ENCODE assay signal across 15 cellular contexts in the genomic region with DNA sequence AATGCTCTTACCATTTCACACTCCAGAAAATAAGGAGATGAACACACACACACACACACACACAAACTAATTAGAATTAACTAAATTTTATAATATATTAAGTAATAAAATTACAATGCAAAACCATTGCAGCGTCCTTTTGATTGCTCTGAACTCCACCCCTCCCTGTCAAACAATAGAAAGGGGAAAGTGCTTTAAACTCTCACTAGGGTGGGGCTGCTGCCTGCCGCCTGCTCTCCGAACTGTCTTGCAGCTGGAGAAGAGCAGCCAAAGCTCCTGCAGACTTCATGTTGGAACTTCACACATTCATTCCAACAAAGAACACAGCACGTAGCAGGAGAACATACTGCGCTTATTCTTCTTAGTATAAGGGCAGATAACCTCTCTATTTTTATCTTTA.
A peak's percentile ranks its signal among the peaks of the same experiment; 100 is the strongest.
DNase-seq lines count a peak whose midpoint lies in the region; ATAC-seq and TF ChIP-seq lines count a peak whose summit lies in the region.
"Had no signal": no experiment of that assay in that cellular context is flagged by ENCODE, and none has a peak within 500 bp of the region (broad histone marks: within the 10 kb centered on the region; RNA-seq: fewer than 3 reads in every experiment).

No MANE protein-coding gene starts in this region.

- no peak overlapping the region for H3K9ac ChIP-seq in smooth muscle cell (ENCODE audit: low read depth)
- H3K9ac ChIP-seq: KMS-11 had no signal

- DNase-seq in GM12865 (ENCODE audit: low read depth), result peak; percentile 27
- DNase-seq in HL-60 (ENCODE audit: low read depth in 1 of 2, low spot score in 1 of 2), result no peak
- no peak for DNase-seq in smooth muscle cell (lab: John Stamatoyannopoulos, UW; ENCODE audit: unreplicated experiment)
- no peak for DNase-seq in glutamatergic neuron
- no peak for DNase-seq in activated CD8-positive, alpha-beta memory T cell treated with anti-CD3 and anti-CD28 coated beads, Interleukin-2, amount 50 U/mL, for 4 hours
- DNase-seq in left lobe of liver (ENCODE audit: low spot score), result no peak
- DNase-seq: activated effector memory CD4-positive, alpha-beta T cell treated with Interleukin-2 at 50 U/mL for 16 hours; Caco-2; stimulated activated CD4-positive, alpha-beta T cell treated with anti-CD3 and anti-CD28 coated beads, Interleukin-4, amount 100 ng/mL, for 4 hours had no signal

- H3K4me3 Mint-ChIP-seq in dendritic cell treated with granulocyte-macrophage colony-stimulating factor and Interleukin-4, amounts not matched to agents 40 ng/mL and 50 ng/mL, for 4 days, result no peak overlapping the region
- H3K4me3 Mint-ChIP-seq in glutamatergic neuron (ENCODE audit: unreplicated experiment), result no peak overlapping the region

- H3K27me3 ChIP-seq in HL-60 (ENCODE audit: insufficient read depth, poor library complexity, severe bottlenecking) (no peaks in the 10 kb centered on the region), smooth muscle cell (ENCODE audit: low read depth) (no peaks in the 10 kb centered on the region)
- H3K27me3 ChIP-seq: cardiac muscle cell, esophagus muscularis mucosa, tibial nerve had no signal

- H2AFZ ChIP-seq in smooth muscle cell (ENCODE audit: low read depth), result no peak overlapping the region

- H3K4me2 ChIP-seq in smooth muscle cell, result no peak overlapping the region
- H3K4me2 ChIP-seq: KMS-11 had no signal

- no peaks in the 10 kb centered on the region for H3K9me3 ChIP-seq in smooth muscle cell (replicated peaks; ENCODE audit: low read depth)
- H3K9me3 ChIP-seq: Caco-2, esophagus muscularis mucosa, tibial nerve had no signal

- no peaks in the 10 kb centered on the region for H3K36me3 ChIP-seq in smooth muscle cell (ENCODE audit: low read depth)
- H3K36me3 ChIP-seq: cardiac muscle cell, esophagus muscularis mucosa, tibial nerve had no signal

- TF ChIP-seq CTCF in GM12865 (IDR thresholded peaks at IDR 0.05; ENCODE audit: insufficient read depth, low read depth, low read length, missing control alignments) (no peak), HL-60 (IDR thresholded peaks at IDR 0.05; ENCODE audit: insufficient read depth, low read length) (no peak), smooth muscle cell (IDR thresholded peaks at IDR 0.05; ENCODE audit: borderline replicate concordance, insufficient read depth, poor library complexity, severe bottlenecking) (no peak), glutamatergic neuron (IDR thresholded peaks at IDR 0.05; ENCODE audit: partially characterized antibody, unreplicated experiment) (no peak)

- no peaks in the 10 kb centered on the region for H4K20me1 ChIP-seq in smooth muscle cell (ENCODE audit: low read depth)

- no peaks in the 10 kb centered on the region for H3F3A ChIP-seq in smooth muscle cell (ENCODE audit: low read depth)

- H3K4me3 ChIP-seq in GM12865 (ENCODE audit: low read depth, low read length), result no peak overlapping the region
- no peak overlapping the region for H3K4me3 ChIP-seq in HL-60 (replicated peaks; ENCODE audit: insufficient read depth, low read length)
- no peak overlapping the region for H3K4me3 ChIP-seq in smooth muscle cell
- H3K4me3 ChIP-seq: cardiac muscle cell, esophagus muscularis mucosa, tibial nerve had no signal

- intact Hi-C loops in dendritic cell treated with granulocyte-macrophage colony-stimulating factor and Interleukin-4, amounts not matched to agents 40 ng/mL and 50 ng/mL, for 4 days (cut with micrococcal nuclease), result no loop called here

- peaks cover 71% of the 10 kb centered on the region for H3K4me1 Mint-ChIP-seq in dendritic cell treated with granulocyte-macrophage colony-stimulating factor and Interleukin-4, amounts not matched to agents 40 ng/mL and 50 ng/mL, for 4 days (ENCODE audit: low read depth)
- H3K4me1 Mint-ChIP-seq in glutamatergic neuron (ENCODE audit: low read depth, unreplicated experiment), result no peaks in the 10 kb centered on the region

- H3K27me3 Mint-ChIP-seq in dendritic cell treated with granulocyte-macrophage colony-stimulating factor and Interleukin-4, amounts not matched to agents 40 ng/mL and 50 ng/mL, for 4 days, result no peaks in the 10 kb centered on the region
- no peaks in the 10 kb centered on the region for H3K27me3 Mint-ChIP-seq in glutamatergic neuron (ENCODE audit: unreplicated experiment)

- ATAC-seq in GM21367 (IDR thresholded peaks at IDR 0.05; ENCODE audit: unreplicated experiment), result peak; percentile 21
- ATAC-seq in left lobe of liver, result no peak

- 74% methylated on average over 5 of the region's 5 CpGs for WGBS in smooth muscle cell (ENCODE audit: low lambda C conversion rate)

- H3K79me2 ChIP-seq in smooth muscle cell (ENCODE audit: low read depth), result no peaks in the 10 kb centered on the region

- no peaks in the 10 kb centered on the region for H3K4me1 ChIP-seq in smooth muscle cell (ENCODE audit: low read depth)

- H3K27ac Mint-ChIP-seq in dendritic cell treated with granulocyte-macrophage colony-stimulating factor and Interleukin-4, amounts not matched to agents 40 ng/mL and 50 ng/mL, for 4 days, result peak overlapping the region; percentile 51
- no peak overlapping the region for H3K27ac Mint-ChIP-seq in glutamatergic neuron (ENCODE audit: unreplicated experiment)

- H3K9me3 Mint-ChIP-seq in dendritic cell treated with granulocyte-macrophage colony-stimulating factor and Interleukin-4, amounts not matched to agents 40 ng/mL and 50 ng/mL, for 4 days, result no peaks in the 10 kb centered on the region
- H3K9me3 Mint-ChIP-seq in glutamatergic neuron (ENCODE audit: unreplicated experiment), result no peaks in the 10 kb centered on the region

- H3K27ac ChIP-seq in HL-60 (replicated peaks) (peak overlapping the region; percentile 68), smooth muscle cell (ENCODE audit: low read depth) (no peak overlapping the region)
- H3K27ac ChIP-seq: cardiac muscle cell, esophagus muscularis mucosa, KMS-11, tibial nerve had no signal

- H3K36me3 Mint-ChIP-seq in dendritic cell treated with granulocyte-macrophage colony-stimulating factor and Interleukin-4, amounts not matched to agents 40 ng/mL and 50 ng/mL, for 4 days (ENCODE audit: low read depth), result no peaks in the 10 kb centered on the region
- H3K36me3 Mint-ChIP-seq in glutamatergic neuron (ENCODE audit: unreplicated experiment), result no peaks in the 10 kb centered on the region
